In genomic region chr22:48491451-48491941, GRCh38 we compare ENCODE assay signal across 1 cellular context.
TF ChIP-seq lines count a peak whose summit lies in the region.

No MANE protein-coding gene starts in this region.

TF ChIP-seq in H1, 55 proteins besides CTCF, POLR2A, EP300 and RAD21:
- TF ChIP-seq NRF1 (IDR thresholded peaks at IDR 0.05; ENCODE audit: low read depth, low read length) (no peak), MAFK (IDR thresholded peaks at IDR 0.05; ENCODE audit: low read depth, low read length) (no peak), SP1 (IDR thresholded peaks at IDR 0.05; ENCODE audit: low read depth, low read length) (no peak), PHF8 (conservative IDR thresholded peaks at IDR 0.05; ENCODE audit: low read depth, low read length) (no peak), E2F6 (IDR thresholded peaks at IDR 0.05) (0 out of 2 replicates have a peak, but pooled peaks have one; percentile 42), BRCA1 (IDR thresholded peaks at IDR 0.05; ENCODE audit: low read depth, low read length) (no peak; the same call in 1 of the 2 replicates), SIN3A (conservative IDR thresholded peaks at IDR 0.05 in 1 of 2, IDR thresholded peaks at IDR 0.05 in 1 of 2; ENCODE audit: low read depth in 1 of 2, low read length in 2 of 2) (0 out of 4 replicates have a peak, but pooled peaks of 1 of the 2 experiments have one; percentile 36)
